ENCODE assay signal across 1 cellular context in the genomic region with DNA sequence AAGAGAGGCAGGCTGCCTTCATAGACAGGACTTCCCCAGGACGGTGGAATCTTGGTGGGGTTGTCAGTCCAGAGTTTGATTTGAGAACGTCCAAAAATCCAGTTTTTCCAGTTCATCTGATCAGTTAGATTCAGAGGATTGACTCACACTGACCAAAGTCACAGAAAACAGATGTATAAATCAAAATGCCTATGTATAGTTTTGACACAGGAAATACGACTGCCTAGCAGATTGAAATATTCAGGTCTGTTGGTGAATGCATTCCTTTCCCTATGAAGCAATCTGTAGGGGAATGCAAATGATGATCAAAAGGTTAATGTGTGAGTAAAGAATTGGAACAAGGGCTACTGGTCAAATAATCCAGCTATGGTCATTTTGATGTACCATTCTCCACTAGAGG.
TF ChIP-seq lines count a peak whose summit lies in the region.

No MANE protein-coding gene starts in this region.

TF ChIP-seq in HCT116, 20 proteins besides CTCF, POLR2A, EP300 and RAD21:
- TF ChIP-seq CEBPB (IDR thresholded peaks at IDR 0.05; ENCODE audit: low read depth) (0 out of 2 replicates have a peak, but pooled peaks have one; percentile 23), TCF7L2 (IDR thresholded peaks at IDR 0.05; ENCODE audit: borderline replicate concordance, extremely low read depth, insufficient read depth, insufficient read length) (no peak)
